ENCODE assay signal across 8 cellular contexts in genomic region chr6:37221585-37222124, GRCh38. TPM values are rescaled to one million over a fixed set of nuclear protein-coding genes. Genes with fewer than 3 reads are reported as not detected.
DNase-seq lines count a peak whose midpoint lies in the region; ATAC-seq and TF ChIP-seq lines count a peak whose summit lies in the region.

No MANE protein-coding gene starts in this region.

- no peaks in the 10 kb centered on the region for H3K79me2 ChIP-seq in OCI-LY3 (ENCODE audit: low read length)

- H3K36me3 ChIP-seq in OCI-LY3 (replicated peaks; ENCODE audit: low read depth, low read length): no peaks in the 10 kb centered on the region

- peak; percentile 1 for ATAC-seq in GM19395 (IDR thresholded peaks at IDR 0.05; ENCODE audit: unreplicated experiment)
- ATAC-seq in HG03135 (IDR thresholded peaks at IDR 0.05; ENCODE audit: unreplicated experiment): no peak
- ATAC-seq in GM21447 (IDR thresholded peaks at IDR 0.05; ENCODE audit: unreplicated experiment): no peak

- H3K4me3 ChIP-seq in OCI-LY3 (ENCODE audit: low read length) (peak overlapping the region; percentile 83), epithelial cell of proximal tubule (ENCODE audit: low read depth, low read length) (peak overlapping the region; percentile 61), retinal pigment epithelial cell (ENCODE audit: low read length) (peak overlapping the region; percentile 70)

- H3K9ac ChIP-seq in OCI-LY3 (ENCODE audit: low read length): peak overlapping the region; percentile 40

- no peaks in the 10 kb centered on the region for H4K20me1 ChIP-seq in OCI-LY3 (ENCODE audit: insufficient read depth, low read length)

- peak overlapping the region; percentile 98 for H2AFZ ChIP-seq in OCI-LY3 (ENCODE audit: low read depth, low read length)

- H3K27me3 ChIP-seq in OCI-LY3 (ENCODE audit: low read depth, low read length): no peaks in the 10 kb centered on the region

- H3K27ac ChIP-seq in OCI-LY3 (ENCODE audit: low read length): no peak overlapping the region

- peaks cover 14% of the 10 kb centered on the region for H3K4me1 ChIP-seq in OCI-LY3 (ENCODE audit: low read length)

- H3K4me2 ChIP-seq in OCI-LY3 (ENCODE audit: low read length): peak overlapping the region; percentile 75

- TF ChIP-seq POLR2A in erythroblast (IDR thresholded peaks at IDR 0.05; ENCODE audit: low read length): no peak

- no peak for TF ChIP-seq CTCF in OCI-LY3 (IDR thresholded peaks at IDR 0.05; ENCODE audit: low read depth, low read length)
- TF ChIP-seq CTCF in epithelial cell of proximal tubule (conservative IDR thresholded peaks at IDR 0.05; ENCODE audit: low read depth, low read length): no peak
- no peak for TF ChIP-seq CTCF in retinal pigment epithelial cell (conservative IDR thresholded peaks at IDR 0.05; ENCODE audit: low read depth, low read length)

- no peaks in the 10 kb centered on the region for H3K9me3 ChIP-seq in OCI-LY3 (ENCODE audit: insufficient read depth, low read length)

- DNase-seq in epithelial cell of proximal tubule (ENCODE audit: low read depth): no peak
- no peak for DNase-seq in retinal pigment epithelial cell (ENCODE audit: low read depth)
- DNase-seq in stimulated activated naive CD4-positive, alpha-beta T cell (lab: John Stamatoyannopoulos, UW): no peak
- DNase-seq in erythroblast (lab: John Stamatoyannopoulos, UW): no peak

RNA-seq across cellular contexts. Expression of gene TBC1D22B, which starts 35.9 kb away (rescaled TPM):
- total RNA-seq in epithelial cell of proximal tubule: 8.8 and 9.8 TPM in 2 replicates

RNA-seq across cellular contexts. Expression of gene TMEM217, which starts 36.3 kb away (rescaled TPM):
- 0.80 and 0.86 TPM in 2 replicates for total RNA-seq in epithelial cell of proximal tubule

RNA-seq across cellular contexts. Expression of gene PIM1, which starts 51.7 kb away (rescaled TPM):
- total RNA-seq in epithelial cell of proximal tubule: 20.9 and 25.9 TPM in 2 replicates
